In the genomic region with DNA sequence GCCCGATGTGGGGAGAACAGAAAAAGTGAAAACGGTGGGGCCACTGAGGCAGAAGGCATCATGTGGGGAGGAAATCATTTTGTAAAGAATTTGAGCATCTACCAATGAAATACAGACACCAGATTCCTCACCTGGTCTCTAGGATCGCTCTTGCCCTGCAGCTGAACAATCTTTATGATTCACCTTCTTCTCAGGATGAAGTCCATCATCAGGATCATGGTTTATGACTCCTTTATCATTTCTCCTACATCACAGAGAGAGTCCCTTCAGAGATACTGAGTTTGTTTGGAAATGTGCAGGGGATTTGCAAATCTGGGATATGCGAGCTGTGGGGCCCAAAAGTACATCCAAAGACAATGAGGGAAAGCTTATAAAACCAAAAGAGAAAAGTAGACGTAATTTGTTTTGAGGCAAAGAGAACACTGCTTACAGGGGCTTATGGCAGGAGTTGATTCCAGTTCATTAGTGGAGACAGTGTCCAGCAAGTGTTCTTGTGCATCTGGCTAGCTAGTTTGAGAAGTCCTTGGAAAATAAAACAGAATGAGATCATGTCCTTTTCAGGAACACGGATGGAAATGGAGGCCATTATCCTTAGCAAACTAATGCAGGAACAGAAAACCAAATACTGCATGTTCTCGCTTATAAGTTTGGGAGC, we compare ENCODE assay signal across 10 cellular contexts. TPM values are rescaled to one million over a fixed set of nuclear protein-coding genes. Genes with fewer than 3 reads are reported as not detected.
DNase-seq lines count a peak whose midpoint lies in the region; ATAC-seq, FAIRE-seq and TF ChIP-seq lines count a peak whose summit lies in the region.
"Had no signal": no experiment of that assay in that cellular context is flagged by ENCODE, and none has a peak within 500 bp of the region (broad histone marks: within the 10 kb centered on the region; RNA-seq: fewer than 3 reads in every experiment).

No MANE protein-coding gene starts in this region.

- peaks cover 29% of the 10 kb centered on the region for H3K4me1 Mint-ChIP-seq in activated CD4-positive, alpha-beta T cell treated with anti-CD3 and anti-CD28 coated beads, Interleukin-2, amount 10 ng/mL, durations not matched to agents 24 days and 14 days
- H3K4me1 Mint-ChIP-seq in activated CD4-positive, alpha-beta T cell treated with anti-CD3 and anti-CD28 coated beads for 36 hours: peaks cover 22% of the 10 kb centered on the region

- TF ChIP-seq POLR2A in GM12878 (IDR thresholded peaks at IDR 0.05; ENCODE audit: low read depth, low read length) (no peak), upper lobe of left lung (IDR thresholded peaks at IDR 0.05) (no peak)

- intact Hi-C loops in activated CD4-positive, alpha-beta T cell treated with anti-CD3 and anti-CD28 coated beads, Interleukin-2, amount 10 ng/mL, durations not matched to agents 24 days and 14 days (cut with micrococcal nuclease): no loop called here
- intact Hi-C loops in activated CD4-positive, alpha-beta T cell treated with anti-CD3 and anti-CD28 coated beads for 36 hours (cut with DNase I, micrococcal nuclease): no loop called here
- intact Hi-C loops in GM12878 (cut with micrococcal nuclease; ENCODE audit: unreplicated experiment): no loop called here

- POLR2A ChIA-PET in activated CD4-positive, alpha-beta T cell treated with anti-CD3 and anti-CD28 coated beads for 36 hours (lab: Charles Lee): no interaction called here
- POLR2A ChIA-PET in GM12878 (lab: Charles Lee): interaction anchor here (1.2 kb wide), 1 partner anchor 16 kb away, joined by 4 read pairs; no protein-coding TSS in a partner anchor

- no TSS peak for BruUV-seq in GM12878 (replicated peaks; lab: Mats Ljungman, UMichigan)

- TF ChIP-seq CTCF in GM12878 (IDR thresholded peaks at IDR 0.05 in 2 of 3, conservative IDR thresholded peaks at IDR 0.05 in 1 of 3; ENCODE audit: control insufficient read depth in 2 of 3, extremely low read depth in 1 of 3, insufficient read depth in 1 of 3, low read depth in 3 of 3, low read length in 3 of 3) (no peak), lung (IDR thresholded peaks at IDR 0.05; ENCODE audit: control extremely low read depth, extremely low read depth) (no peak), upper lobe of left lung (IDR thresholded peaks at IDR 0.05) (no peak)

- H3K36me3 Mint-ChIP-seq in activated CD4-positive, alpha-beta T cell treated with anti-CD3 and anti-CD28 coated beads, Interleukin-2, amount 10 ng/mL, durations not matched to agents 24 days and 14 days (ENCODE audit: low read depth): no peaks in the 10 kb centered on the region
- no peaks in the 10 kb centered on the region for H3K36me3 Mint-ChIP-seq in activated CD4-positive, alpha-beta T cell treated with anti-CD3 and anti-CD28 coated beads for 36 hours (ENCODE audit: low read depth)

- no peaks in the 10 kb centered on the region for H4K20me1 ChIP-seq in GM12878 (ENCODE audit: control insufficient read depth, insufficient read depth)

- in situ Hi-C loops in GM12878 (cut with MboI): no loop called here

- no peak for TF ChIP-seq RAD21 in GM12878 (IDR thresholded peaks at IDR 0.05; ENCODE audit: insufficient read depth, low read depth, low read length)

- H3K4me3 ChIP-seq in GM12878 (0 out of 2 replicates have a peak overlapping the region, but pooled peaks have one; percentile 54), lung (no peak overlapping the region), upper lobe of left lung (no peak overlapping the region)

- peak overlapping the region; percentile 9; the same call in 1 of the 2 replicates for H3K9ac ChIP-seq in GM12878 (ENCODE audit: control insufficient read depth, insufficient read depth, low read length)

- H3K27me3 Mint-ChIP-seq in activated CD4-positive, alpha-beta T cell treated with anti-CD3 and anti-CD28 coated beads, Interleukin-2, amount 10 ng/mL, durations not matched to agents 24 days and 14 days: peaks cover 47% of the 10 kb centered on the region
- peaks cover 39% of the 10 kb centered on the region for H3K27me3 Mint-ChIP-seq in activated CD4-positive, alpha-beta T cell treated with anti-CD3 and anti-CD28 coated beads for 36 hours

- H3K9me3 Mint-ChIP-seq in activated CD4-positive, alpha-beta T cell treated with anti-CD3 and anti-CD28 coated beads, Interleukin-2, amount 10 ng/mL, durations not matched to agents 24 days and 14 days: peaks cover 6% of the 10 kb centered on the region
- no peaks in the 10 kb centered on the region for H3K9me3 Mint-ChIP-seq in activated CD4-positive, alpha-beta T cell treated with anti-CD3 and anti-CD28 coated beads for 36 hours (ENCODE audit: low read depth)
- H3K9me3 Mint-ChIP-seq: activated naive CD4-positive, alpha-beta T cell treated with anti-CD3 and anti-CD28 coated beads for 36 hours had no signal

- FAIRE-seq in GM12878 (lab: Jason Lieb, UNC): no peak

- WGBS in GM12878 (ENCODE audit: insufficient coverage, insufficient replicate concordance, low lambda C conversion rate, missing lambda C conversion rate): 69% methylated on average over 7 of the region's 7 CpGs
- 65 to 70% methylated on average over 7 of the region's 7 CpGs for WGBS in lung, 2 donors
- 65 to 70% methylated on average over 7 of the region's 7 CpGs for WGBS in upper lobe of left lung, 2 donors

- no peak overlapping the region for H3K27ac ChIP-seq in GM12878 (ENCODE audit: control insufficient read depth, insufficient read depth)
- peak overlapping the region; percentile 51 to 70 for H3K27ac ChIP-seq in lung (ENCODE audit: low read depth in 1 of 2, low read length in 1 of 2)
- H3K27ac ChIP-seq in upper lobe of left lung: peak overlapping the region in 3 of 4 donors; percentile 41 to 65 (median 54)
- H3K27ac ChIP-seq: 22Rv1 had no signal

- ATAC-seq in activated CD4-positive, alpha-beta T cell treated with anti-CD3 and anti-CD28 coated beads for 36 hours: no peak
- ATAC-seq in GM12878 (no peak; the same call in 2 of the 3 replicates), lung (ENCODE audit: insufficient read depth, low FRiP score) (no peak), upper lobe of left lung (ENCODE audit: low FRiP score in 2 of 2) (peak in 1 of 2 donors; percentile 71)

- CTCF ChIA-PET in activated CD4-positive, alpha-beta T cell treated with anti-CD3 and anti-CD28 coated beads for 36 hours (lab: Charles Lee): interaction anchor here (1.1 to 1.4 kb wide), 2 partner anchors 10 to 45 kb away, joined by 3 to 4 read pairs; no protein-coding TSS in a partner anchor
- CTCF ChIA-PET in GM12878 (lab: Yijun Ruan, JAX): interaction anchor here (1.0 to 2.0 kb wide), 4 partner anchors 10 to 67 kb away, joined by 5 to 7 read pairs (median 6); partner anchors contain the start of gene ANXA5

- RAD21 ChIA-PET in GM12878 (lab: Charles Lee; ENCODE audit: unreplicated experiment): interaction anchor here (0.7 to 1.1 kb wide), 3 partner anchors 16 to 65 kb away, joined by 3 read pairs; no protein-coding TSS in a partner anchor

- H3K4me3 Mint-ChIP-seq in activated CD4-positive, alpha-beta T cell treated with anti-CD3 and anti-CD28 coated beads, Interleukin-2, amount 10 ng/mL, durations not matched to agents 24 days and 14 days: no peak overlapping the region
- H3K4me3 Mint-ChIP-seq in activated CD4-positive, alpha-beta T cell treated with anti-CD3 and anti-CD28 coated beads for 36 hours: no peak overlapping the region
- H3K4me3 Mint-ChIP-seq: activated naive CD4-positive, alpha-beta T cell treated with anti-CD3 and anti-CD28 coated beads for 36 hours had no signal

- no peaks in the 10 kb centered on the region; a peak in 1 of 4 replicates for H3K27me3 ChIP-seq in GM12878 (replicated peaks in 1 of 2; ENCODE audit: control insufficient read depth in 2 of 2, insufficient read depth in 2 of 2, low read length in 1 of 2)
- no peaks in the 10 kb centered on the region for H3K27me3 ChIP-seq in lung (ENCODE audit: control insufficient read depth, insufficient read depth)
- no peaks in the 10 kb centered on the region for H3K27me3 ChIP-seq in upper lobe of left lung

- H3K4me1 ChIP-seq in GM12878 (ENCODE audit: control insufficient read depth, insufficient read depth, low read length): peaks cover 6% of the 10 kb centered on the region; the same call in 1 of the 2 replicates
- H3K4me1 ChIP-seq in lung (ENCODE audit: control insufficient read depth in 2 of 2, insufficient read depth in 2 of 2, low read length in 2 of 2): peaks cover 0 to 4% of the 10 kb centered on the region in 2 donors
- H3K4me1 ChIP-seq in upper lobe of left lung: peaks cover 0 to 9% (median 6%) of the 10 kb centered on the region in 4 donors

- no peak for DNase-seq in activated CD4-positive, alpha-beta T cell treated with anti-CD3 and anti-CD28 coated beads, Interleukin-2, amount 10 ng/mL, durations not matched to agents 24 days and 14 days
- no peak for DNase-seq in activated CD4-positive, alpha-beta T cell treated with anti-CD3 and anti-CD28 coated beads for 36 hours
- no peak for DNase-seq in GM12878 (ENCODE audit: low read depth, low spot score)
- DNase-seq in lung (ENCODE audit: low spot score): no peak
- no peak for DNase-seq in upper lobe of left lung
- no peak for DNase-seq in NCI-H2196 treated with DMSO at 0.1 percent for 48 hours (lab: John Stamatoyannopoulos, UW; ENCODE audit: unreplicated experiment)
- no peak for DNase-seq in glomerular visceral epithelial cell (ENCODE audit: extremely low spot score)
- no peak for DNase-seq in stimulated activated CD4-positive, alpha-beta T cell treated with anti-CD3 and anti-CD28 coated beads, Interleukin-12 subunit alpha, Interleukin-12 subunit beta, amount 100 ng/mL, for 4 hours

- no peak for TF ChIP-seq EP300 in GM12878 (IDR thresholded peaks at IDR 0.05; ENCODE audit: borderline replicate concordance in 1 of 2, control insufficient read depth in 1 of 2, low read depth in 2 of 2, low read length in 2 of 2)
- no peak for TF ChIP-seq EP300 in upper lobe of left lung (IDR thresholded peaks at IDR 0.05)

- H3K27ac Mint-ChIP-seq in activated CD4-positive, alpha-beta T cell treated with anti-CD3 and anti-CD28 coated beads, Interleukin-2, amount 10 ng/mL, durations not matched to agents 24 days and 14 days: peak overlapping the region; percentile 70
- H3K27ac Mint-ChIP-seq in activated CD4-positive, alpha-beta T cell treated with anti-CD3 and anti-CD28 coated beads for 36 hours: no peak overlapping the region
- H3K27ac Mint-ChIP-seq: activated naive CD4-positive, alpha-beta T cell treated with anti-CD3 and anti-CD28 coated beads for 36 hours had no signal

- H2AFZ ChIP-seq in GM12878 (ENCODE audit: control insufficient read depth, low read depth, low read length): peak overlapping the region; percentile 86

- SMC1A ChIA-PET in GM12878 (lab: Charles Lee; ENCODE audit: uncharacterized antibody, unreplicated experiment): interaction anchor here (1.0 to 4.1 kb wide), 6 partner anchors 10 to 22 kb away, joined by 3 to 17 read pairs (median 3); partner anchors contain the start of gene ANXA5

- no peaks in the 10 kb centered on the region for H3K9me3 ChIP-seq in GM12878 (replicated peaks; ENCODE audit: control insufficient read depth, insufficient read depth, low read length)
- no peaks in the 10 kb centered on the region for H3K9me3 ChIP-seq in lung (ENCODE audit: control insufficient read depth in 2 of 2, insufficient read depth in 1 of 2, low read length in 1 of 2)
- no peaks in the 10 kb centered on the region for H3K9me3 ChIP-seq in upper lobe of left lung

- peak overlapping the region; percentile 93; the same call in 1 of the 2 replicates for H3K4me2 ChIP-seq in GM12878 (ENCODE audit: control insufficient read depth, insufficient read depth)

- H3K36me3 ChIP-seq in GM12878 (ENCODE audit: control insufficient read depth in 2 of 2, insufficient read depth in 2 of 2, low read length in 1 of 2): no peaks in the 10 kb centered on the region
- H3K36me3 ChIP-seq in lung (ENCODE audit: control insufficient read depth in 2 of 2, insufficient read depth in 2 of 2, low read length in 2 of 2): no peaks in the 10 kb centered on the region
- H3K36me3 ChIP-seq in upper lobe of left lung: no peaks in the 10 kb centered on the region

- H3K79me2 ChIP-seq in GM12878 (ENCODE audit: control insufficient read depth, insufficient read depth, low read length): no peaks in the 10 kb centered on the region

RNA-seq across cellular contexts. Expression of gene ANXA5, which starts 15.3 kb away (rescaled TPM):
- 107 TPM in 2 replicates for total RNA-seq in activated CD4-positive, alpha-beta T cell treated with anti-CD3 and anti-CD28 coated beads, Interleukin-2, amount 10 ng/mL, durations not matched to agents 24 days and 14 days
- total RNA-seq in activated CD4-positive, alpha-beta T cell treated with anti-CD3 and anti-CD28 coated beads for 36 hours: 100 to 1,000 TPM; 105 to 117 TPM
- 49.2 and 54.5 TPM in 2 replicates for total RNA-seq in GM12878 (2013; cell fraction: nucleolus; rRNA removed)
- total RNA-seq in GM12878 (2014; rRNA removed): 101 and 122 TPM in 2 replicates
- total RNA-seq in GM12878 (2014; rRNA removed; fragmentation: Illumina TruSeq; extraction: Trizol): 150 and 156 TPM in 2 replicates
- total RNA-seq in GM12878 (2021): 102 and 108 TPM in 2 replicates
- polyA plus RNA-seq in GM12878 (2011; ENCODE audit: low read depth): 98.6 TPM
- 166 and 189 TPM in 2 replicates for polyA plus RNA-seq in GM12878 (2011; rRNA removed)
- 121 and 124 TPM in 2 replicates for polyA plus RNA-seq in GM12878 (2011; cell fraction: cytosol; rRNA removed)
- 106 and 126 TPM in 2 replicates for polyA plus RNA-seq in GM12878 (2011; cell fraction: nucleus; rRNA removed)
- 94.2 and 108 TPM in 2 replicates for polyA plus RNA-seq in GM12878 (2012)
- polyA plus RNA-seq in GM12878 (2014; fragmentation: Illumina TruSeq; extraction: Trizol): 172 and 208 TPM in 2 replicates
- polyA plus RNA-seq in GM12878 (2014; fragmentation: Nextera tagmentation; extraction: Ambion mirVana): 100 to 1,000 TPM; 218 to 249 TPM
- polyA plus RNA-seq in GM12878 (2014; rRNA removed): 97.2 and 120 TPM in 2 replicates
- 100 to 1,000 TPM; 201 to 203 TPM for polyA plus RNA-seq in GM12878 (2016; fragmentation: Nextera tagmentation; extraction: Ambion mirVana)
- 68.4 and 109 TPM in 2 replicates for polyA minus RNA-seq in GM12878 (2011; rRNA and poly(A)+ RNA removed)
- polyA minus RNA-seq in GM12878 (2011; cell fraction: cytosol; rRNA and poly(A)+ RNA removed): 80.8 and 85.0 TPM in 2 replicates
- polyA minus RNA-seq in GM12878 (2011; cell fraction: nucleus; rRNA and poly(A)+ RNA removed): 26.1 and 35.2 TPM in 2 replicates
- 100 to 1,000 TPM; 250 to 406 TPM for total RNA-seq in lung
- 100 to 1,000 TPM; 440 to 479 TPM for polyA plus RNA-seq in lung
- 100 to 1,000 TPM; 156 to 446 (median 301) TPM for total RNA-seq in upper lobe of left lung

RNA-seq across cellular contexts. Expression of gene SMIM43, which starts 52.8 kb away (rescaled TPM):
- not detected in 2 replicates for total RNA-seq in activated CD4-positive, alpha-beta T cell treated with anti-CD3 and anti-CD28 coated beads, Interleukin-2, amount 10 ng/mL, durations not matched to agents 24 days and 14 days
- total RNA-seq in activated CD4-positive, alpha-beta T cell treated with anti-CD3 and anti-CD28 coated beads for 36 hours: not detected
- total RNA-seq in GM12878 (2013; cell fraction: nucleolus; rRNA removed): not detected in 2 replicates
- total RNA-seq in GM12878 (2014; rRNA removed) (not detected in 2 replicates), GM12878 (2014; rRNA removed; fragmentation: Illumina TruSeq; extraction: Trizol) (not detected in 2 replicates), GM12878 (2021) (not detected in 2 replicates), lung (10 to 100 TPM in 1 of 2 donors, under 1 TPM in 1; 0.15 to 18.2 TPM), upper lobe of left lung (not detected)
- polyA plus RNA-seq in GM12878 (2011; ENCODE audit: low read depth): not detected
- polyA plus RNA-seq in GM12878 (2011; rRNA removed) (0.04 and 0.12 TPM in 2 replicates), GM12878 (2014; fragmentation: Illumina TruSeq; extraction: Trizol) (not detected in 2 replicates), GM12878 (2014; fragmentation: Nextera tagmentation; extraction: Ambion mirVana) (not detected), GM12878 (2014; rRNA removed) (not detected in 2 replicates), GM12878 (2016; fragmentation: Nextera tagmentation; extraction: Ambion mirVana) (not detected), lung (under 1 TPM; 0.07 to 0.16 TPM)
- 0.12 and 0.13 TPM in 2 replicates for polyA plus RNA-seq in GM12878 (2011; cell fraction: cytosol; rRNA removed)
- polyA plus RNA-seq in GM12878 (2011; cell fraction: nucleus; rRNA removed): 0.16 and 0.27 TPM in 2 replicates
- not detected in 2 replicates for polyA plus RNA-seq in GM12878 (2012)
- 0.07 TPM in 1 of 2 replicates, not detected in the other for polyA minus RNA-seq in GM12878 (2011; rRNA and poly(A)+ RNA removed)
- not detected in 2 replicates for polyA minus RNA-seq in GM12878 (2011; cell fraction: cytosol; rRNA and poly(A)+ RNA removed)
- not detected in 2 replicates for polyA minus RNA-seq in GM12878 (2011; cell fraction: nucleus; rRNA and poly(A)+ RNA removed)
- total RNA-seq: activated naive CD4-positive, alpha-beta T cell treated with anti-CD3 and anti-CD28 coated beads for 36 hours had no signal
